In the genomic region with DNA sequence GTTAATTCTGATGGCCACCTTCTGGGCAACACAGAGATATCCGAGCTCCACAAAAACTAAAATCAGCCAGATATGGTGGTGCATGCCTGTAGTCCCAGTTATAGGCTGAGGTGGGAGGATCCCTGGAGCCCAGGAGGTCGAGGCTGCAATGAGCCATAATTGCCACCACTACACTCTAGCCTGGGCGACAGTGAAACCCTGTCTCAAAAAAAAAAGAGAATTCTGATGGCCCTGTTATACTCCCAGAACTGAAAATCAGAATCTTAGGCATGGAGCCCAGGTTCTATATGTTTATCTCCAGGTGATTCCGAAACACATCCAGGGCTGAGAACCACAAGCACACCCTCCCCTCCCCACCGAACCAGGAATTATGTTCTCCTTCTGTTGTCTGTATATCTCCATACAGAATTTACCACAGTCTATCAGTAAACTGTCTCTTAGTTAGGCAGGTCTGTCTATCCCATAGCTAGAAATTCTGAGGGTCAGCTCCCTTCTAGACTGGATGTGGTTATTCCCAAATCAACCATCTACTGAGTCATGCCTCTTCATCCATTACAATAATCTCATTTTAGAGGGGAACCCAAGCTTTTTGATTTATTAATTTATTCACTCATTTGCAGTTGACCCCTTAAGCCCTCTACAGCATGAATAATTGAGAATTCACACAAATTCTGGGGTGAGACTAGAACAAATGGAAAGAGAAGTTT, we compare ENCODE assay signal across 1 cellular context.
TF ChIP-seq lines count a peak whose summit lies in the region.

No MANE protein-coding gene starts in this region.

TF ChIP-seq in A549, 52 proteins besides CTCF, POLR2A, EP300 and RAD21 (continued from another document):
- TF ChIP-seq HMGXB4 (CRISPR knock-in tag; IDR thresholded peaks at IDR 0.05; ENCODE audit: borderline replicate concordance) (no peak), ESRRA (IDR thresholded peaks at IDR 0.05; ENCODE audit: borderline replicate concordance, low read length) (no peak), MAFK (IDR thresholded peaks at IDR 0.05; ENCODE audit: partially characterized antibody) (no peak), JUNB (IDR thresholded peaks at IDR 0.05) (no peak), CHD4 (IDR thresholded peaks at IDR 0.05; ENCODE audit: borderline replicate concordance) (no peak), FOSB (CRISPR knock-in tag; IDR thresholded peaks at IDR 0.05) (no peak), EHF (CRISPR knock-in tag; IDR thresholded peaks at IDR 0.05) (no peak), KDM1A (IDR thresholded peaks at IDR 0.05; ENCODE audit: low read depth) (no peak)
- TF ChIP-seq, protein P1, sequence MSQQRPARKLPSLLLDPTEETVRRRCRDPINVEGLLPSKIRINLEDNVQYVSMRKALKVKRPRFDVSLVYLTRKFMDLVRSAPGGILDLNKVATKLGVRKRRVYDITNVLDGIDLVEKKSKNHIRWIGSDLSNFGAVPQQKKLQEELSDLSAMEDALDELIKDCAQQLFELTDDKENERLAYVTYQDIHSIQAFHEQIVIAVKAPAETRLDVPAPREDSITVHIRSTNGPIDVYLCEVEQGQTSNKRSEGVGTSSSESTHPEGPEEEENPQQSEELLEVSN (IDR thresholded peaks at IDR 0.05; ENCODE audit: borderline replicate concordance, low read depth) = no peak
- TF ChIP-seq, protein P2, sequence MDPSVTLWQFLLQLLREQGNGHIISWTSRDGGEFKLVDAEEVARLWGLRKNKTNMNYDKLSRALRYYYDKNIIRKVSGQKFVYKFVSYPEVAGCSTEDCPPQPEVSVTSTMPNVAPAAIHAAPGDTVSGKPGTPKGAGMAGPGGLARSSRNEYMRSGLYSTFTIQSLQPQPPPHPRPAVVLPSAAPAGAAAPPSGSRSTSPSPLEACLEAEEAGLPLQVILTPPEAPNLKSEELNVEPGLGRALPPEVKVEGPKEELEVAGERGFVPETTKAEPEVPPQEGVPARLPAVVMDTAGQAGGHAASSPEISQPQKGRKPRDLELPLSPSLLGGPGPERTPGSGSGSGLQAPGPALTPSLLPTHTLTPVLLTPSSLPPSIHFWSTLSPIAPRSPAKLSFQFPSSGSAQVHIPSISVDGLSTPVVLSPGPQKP (IDR thresholded peaks at IDR 0.05; ENCODE audit: low read depth, low read length) = no peak
